ENCODE assay signal across 8 cellular contexts in genomic region chr6:160767019-160767646, GRCh38.
DNase-seq lines count a peak whose midpoint lies in the region; ATAC-seq and TF ChIP-seq lines count a peak whose summit lies in the region.

No MANE protein-coding gene starts in this region.

- peaks cover 15% of the 10 kb centered on the region for H3K27me3 Mint-ChIP-seq in type B pancreatic cell

- in situ Hi-C loops in ACHN (cut with HindIII; ENCODE audit: low pct_ligation_motif_present, low pct_unique_long_range_greater_than_20kb, low sequenced_read_pairs): no loop called here

- no peaks in the 10 kb centered on the region for H3K36me3 Mint-ChIP-seq in type B pancreatic cell

- peak; percentile 93 for TF ChIP-seq CTCF in type B pancreatic cell (conservative IDR thresholded peaks at IDR 0.05)

- DNase-seq in ACHN (peak; percentile 39), NOMO-1 treated with DMSO at 0.1 percent for 48 hours (lab: John Stamatoyannopoulos, UW; ENCODE audit: unreplicated experiment) (peak; percentile 22), globus pallidus (ENCODE audit: low spot score) (peak; percentile 40), nucleus accumbens (lab: John Stamatoyannopoulos, UW) (peak in 51 of 56 donors; percentile 2 to 84 (median 50)), type B pancreatic cell (ENCODE audit: extremely low spot score, unreplicated experiment) (peak; percentile 86)
- DNase-seq in activated gamma-delta T cell treated with anti-CD3 and anti-CD28 coated beads, Interleukin-2, amount 50 U/mL, for 16 hours (ENCODE audit: low read depth): peak; percentile 2

- H3K27ac Mint-ChIP-seq in type B pancreatic cell: peak overlapping the region; percentile 50

- H3K4me1 Mint-ChIP-seq in type B pancreatic cell (ENCODE audit: unreplicated experiment): no peaks in the 10 kb centered on the region

- H3K9me3 Mint-ChIP-seq in type B pancreatic cell: no peaks in the 10 kb centered on the region

- peak; percentile 95 for ATAC-seq in GM19043 (IDR thresholded peaks at IDR 0.05; ENCODE audit: low read depth, unreplicated experiment)
- ATAC-seq in HG03196 (IDR thresholded peaks at IDR 0.05; ENCODE audit: unreplicated experiment): peak; percentile 93

- H3K4me3 Mint-ChIP-seq in type B pancreatic cell: peak overlapping the region; percentile 96

Comparison
In these comparisons a context has a peak if more than half of its experiments do, and no peak if none do; other contexts are left out.
1. Peak in every context shown above with its lines: DNase-seq and ATAC-seq.
2. DNase-seq: peak in every context shown above with its lines; median percentile 86 in type B pancreatic cell; 50 in nucleus accumbens; 40 in globus pallidus; 39 in ACHN; 22 in NOMO-1 treated with DMSO at 0.1 percent for 48 hours; 2 in activated gamma-delta T cell treated with anti-CD3 and anti-CD28 coated beads, Interleukin-2, amount 50 U/mL, for 16 hours.